1 cellular context compared by ENCODE assay signal in genomic region chr7:150447966-150448788, GRCh38.
A peak's percentile ranks its signal among the peaks of the same experiment; 100 is the strongest.
TF ChIP-seq lines count a peak whose summit lies in the region.

No MANE protein-coding gene starts in this region.

TF ChIP-seq in H1, 55 proteins besides CTCF, POLR2A, EP300 and RAD21:
- TF ChIP-seq, protein P1, sequence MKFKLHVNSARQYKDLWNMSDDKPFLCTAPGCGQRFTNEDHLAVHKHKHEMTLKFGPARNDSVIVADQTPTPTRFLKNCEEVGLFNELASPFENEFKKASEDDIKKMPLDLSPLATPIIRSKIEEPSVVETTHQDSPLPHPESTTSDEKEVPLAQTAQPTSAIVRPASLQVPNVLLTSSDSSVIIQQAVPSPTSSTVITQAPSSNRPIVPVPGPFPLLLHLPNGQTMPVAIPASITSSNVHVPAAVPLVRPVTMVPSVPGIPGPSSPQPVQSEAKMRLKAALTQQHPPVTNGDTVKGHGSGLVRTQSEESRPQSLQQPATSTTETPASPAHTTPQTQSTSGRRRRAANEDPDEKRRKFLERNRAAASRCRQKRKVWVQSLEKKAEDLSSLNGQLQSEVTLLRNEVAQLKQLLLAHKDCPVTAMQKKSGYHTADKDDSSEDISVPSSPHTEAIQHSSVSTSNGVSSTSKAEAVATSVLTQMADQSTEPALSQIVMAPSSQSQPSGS (IDR thresholded peaks at IDR 0.05; ENCODE audit: low read length) = 0 out of 2 replicates have a peak, but pooled peaks have one; percentile 37
- TF ChIP-seq ZNF274 (IDR thresholded peaks at IDR 0.05; ENCODE audit: borderline replicate concordance, extremely low read depth, low read length) = no peak
